ENCODE assay signal across 8 cellular contexts in genomic region chr2:45014016-45014702, GRCh38. TPM values are rescaled to one million over a fixed set of nuclear protein-coding genes. Genes with fewer than 3 reads are reported as not detected.
DNase-seq lines count a peak whose midpoint lies in the region; ATAC-seq, FAIRE-seq and TF ChIP-seq lines count a peak whose summit lies in the region.

No MANE protein-coding gene starts in this region.

- WGBS in sigmoid colon, 2 donors: 3 to 4% methylated on average over 56 to 57 of the region's 57 CpGs

- FAIRE-seq in GM12892 (lab: Jason Lieb, UNC): no peak

- in situ Hi-C loops in Caki2 (cut with HindIII; ENCODE audit: low pct_unique_long_range_greater_than_20kb, low sequenced_read_pairs): no loop called here

- H3K9me3 Mint-ChIP-seq in activated T-helper 17 cell treated with anti-CD3 and anti-CD28 coated beads, Interleukin-2, amount 50 U/mL, for 72 hours: no peaks in the 10 kb centered on the region

- TF ChIP-seq EP300 in sigmoid colon (IDR thresholded peaks at IDR 0.05): no peak

- no peak for TF ChIP-seq POLR2A in sigmoid colon (IDR thresholded peaks at IDR 0.05)
- no peak for TF ChIP-seq POLR2A in GM12892 (IDR thresholded peaks at IDR 0.05; ENCODE audit: low read depth, low read length)

- TF ChIP-seq CTCF in right atrium auricular region (IDR thresholded peaks at IDR 0.05) (peak; percentile 51 to 82), sigmoid colon (IDR thresholded peaks at IDR 0.05) (peak in 1 of 4 experiments; percentile 12)

- DNase-seq in Caki2 (ENCODE audit: low read depth) (peak; percentile 92), right atrium auricular region (ENCODE audit: low spot score) (no peak), sigmoid colon (no peak), GM12892 (ENCODE audit: insufficient read length) (no peak)

- H3K27me3 Mint-ChIP-seq in activated T-helper 17 cell treated with anti-CD3 and anti-CD28 coated beads, Interleukin-2, amount 50 U/mL, for 72 hours: peaks cover 59% of the 10 kb centered on the region

- intact Hi-C loops in sigmoid colon (cut with DNase I): no loop called here

- no peak overlapping the region for H3K27ac ChIP-seq in HUES48 (ENCODE audit: low read depth, low read length)
- peak overlapping the region; percentile 27 to 60 for H3K27ac ChIP-seq in right atrium auricular region
- no peak overlapping the region for H3K27ac ChIP-seq in sigmoid colon

- no peak overlapping the region for H3K9ac ChIP-seq in HUES48 (ENCODE audit: low read depth, low read length)

- H3K36me3 Mint-ChIP-seq in activated T-helper 17 cell treated with anti-CD3 and anti-CD28 coated beads, Interleukin-2, amount 50 U/mL, for 72 hours (ENCODE audit: low read depth): no peaks in the 10 kb centered on the region

- H3K27me3 ChIP-seq in HUES48 (ENCODE audit: control insufficient read depth, insufficient read depth, low read length) (peaks cover 82% of the 10 kb centered on the region), right atrium auricular region (peaks cover 9 to 18% of the 10 kb centered on the region in 2 donors), sigmoid colon (peaks cover 37 to 76% (median 60%) of the 10 kb centered on the region in 3 donors)

- H3K9me3 ChIP-seq in HUES48 (ENCODE audit: control insufficient read depth, insufficient read depth, low read length): no peaks in the 10 kb centered on the region
- no peaks in the 10 kb centered on the region for H3K9me3 ChIP-seq in right atrium auricular region
- no peaks in the 10 kb centered on the region for H3K9me3 ChIP-seq in sigmoid colon

- H3K4me1 ChIP-seq in HUES48 (ENCODE audit: control insufficient read depth, insufficient read depth, low read length) (peaks cover 13% of the 10 kb centered on the region; the same call in 1 of the 2 replicates), right atrium auricular region (peaks cover 0 to 39% of the 10 kb centered on the region in 2 donors), sigmoid colon (peaks cover 0 to 38% (median 36%) of the 10 kb centered on the region in 4 donors)

- peaks cover 4% of the 10 kb centered on the region for H3K4me1 Mint-ChIP-seq in activated T-helper 17 cell treated with anti-CD3 and anti-CD28 coated beads, Interleukin-2, amount 50 U/mL, for 72 hours

- peak overlapping the region; percentile 5 for H3K4me3 Mint-ChIP-seq in activated T-helper 17 cell treated with anti-CD3 and anti-CD28 coated beads, Interleukin-2, amount 50 U/mL, for 72 hours

- H3K36me3 ChIP-seq in HUES48 (ENCODE audit: control insufficient read depth, insufficient read depth, low read length): no peaks in the 10 kb centered on the region
- no peaks in the 10 kb centered on the region for H3K36me3 ChIP-seq in right atrium auricular region
- no peaks in the 10 kb centered on the region for H3K36me3 ChIP-seq in sigmoid colon

- H3K4me3 ChIP-seq in HUES48 (ENCODE audit: low read depth, low read length) (peak overlapping the region; percentile 80), right atrium auricular region (peak overlapping the region; percentile 10 to 55), sigmoid colon (peak overlapping the region in 3 of 4 donors; percentile 15 to 42 (median 39))

- no peak overlapping the region for H3K27ac Mint-ChIP-seq in activated T-helper 17 cell treated with anti-CD3 and anti-CD28 coated beads, Interleukin-2, amount 50 U/mL, for 72 hours

- no peak for ATAC-seq in activated T-helper 17 cell treated with anti-CD3 and anti-CD28 coated beads, Interleukin-2, amount 50 U/mL, for 72 hours (replicated peaks)
- ATAC-seq in GM21515 (IDR thresholded peaks at IDR 0.05; ENCODE audit: unreplicated experiment) (no peak), HG03135 (IDR thresholded peaks at IDR 0.05; ENCODE audit: unreplicated experiment) (no peak)

RNA-seq across cellular contexts. Expression of gene SIX2, which starts 4.9 kb away (rescaled TPM):
- 6.8 and 7.3 TPM in 2 replicates for total RNA-seq in Caki2 (2014; rRNA removed; shearing (Covaris generic); ENCODE audit: low replicate concordance)
- total RNA-seq in activated T-helper 17 cell treated with anti-CD3 and anti-CD28 coated beads, Interleukin-2, amount 50 U/mL, for 72 hours: not detected
- total RNA-seq in right atrium auricular region: 1 to 10 TPM; 1.1 to 2.3 TPM
- total RNA-seq in sigmoid colon: 1 to 10 TPM in 1 of 4 donors, not detected in 3; 1.7 TPM
- polyA plus RNA-seq in sigmoid colon: under 1 TPM in 1 of 3 donors, not detected in 2; 0.03 TPM
- not detected for polyA plus RNA-seq in GM12892 (2012; ENCODE audit: missing spikeins)

Comparison
In these comparisons a context has a peak if more than half of its experiments do, and no peak if none do; other contexts are left out.
1. H3K27ac ChIP-seq: peak in right atrium auricular region (2 of 2); none in HUES48 (single experiment) and sigmoid colon (0 of 4).
2. Peak in every context shown above with its lines, with median percentiles within 50 percentile points of each other: H3K4me3 ChIP-seq.